1 cellular context compared by ENCODE assay signal in genomic region chr1:147611021-147611426, GRCh38.
TF ChIP-seq lines count a peak whose summit lies in the region.

No MANE protein-coding gene starts in this region.

TF ChIP-seq in HepG2, 621 proteins besides CTCF, POLR2A, EP300 and RAD21 (continued from another document):
- TF ChIP-seq ATF6 (CRISPR knock-in tag; conservative IDR thresholded peaks at IDR 0.05) (no peak), ZNF501 (CRISPR knock-in tag; IDR thresholded peaks at IDR 0.05) (no peak), CEBPG (CRISPR knock-in tag; IDR thresholded peaks at IDR 0.05) (no peak), ZFP41 (CRISPR knock-in tag; IDR thresholded peaks at IDR 0.05; ENCODE audit: borderline replicate concordance) (no peak), NCOR1 (IDR thresholded peaks at IDR 0.05; ENCODE audit: borderline replicate concordance, low read length) (no peak), SIX4 (CRISPR knock-in tag; IDR thresholded peaks at IDR 0.05) (no peak), DBP (CRISPR knock-in tag; IDR thresholded peaks at IDR 0.05; ENCODE audit: not compliant biosample characterization) (no peak), TFAP4 (IDR thresholded peaks at IDR 0.05; ENCODE audit: borderline replicate concordance, low read depth) (peak; percentile 31; the same call in 1 of the 2 replicates), HNF1B (CRISPR knock-in tag; IDR thresholded peaks at IDR 0.05) (no peak), ZNF703 (CRISPR knock-in tag; IDR thresholded peaks at IDR 0.05; ENCODE audit: borderline replicate concordance) (no peak), IRF1 (CRISPR knock-in tag; IDR thresholded peaks at IDR 0.05; ENCODE audit: low read depth) (no peak), HNRNPL (IDR thresholded peaks at IDR 0.05; ENCODE audit: low read depth, low read length) (no peak), SALL1 (CRISPR knock-in tag; IDR thresholded peaks at IDR 0.05) (no peak)
- TF ChIP-seq, protein P1, sequence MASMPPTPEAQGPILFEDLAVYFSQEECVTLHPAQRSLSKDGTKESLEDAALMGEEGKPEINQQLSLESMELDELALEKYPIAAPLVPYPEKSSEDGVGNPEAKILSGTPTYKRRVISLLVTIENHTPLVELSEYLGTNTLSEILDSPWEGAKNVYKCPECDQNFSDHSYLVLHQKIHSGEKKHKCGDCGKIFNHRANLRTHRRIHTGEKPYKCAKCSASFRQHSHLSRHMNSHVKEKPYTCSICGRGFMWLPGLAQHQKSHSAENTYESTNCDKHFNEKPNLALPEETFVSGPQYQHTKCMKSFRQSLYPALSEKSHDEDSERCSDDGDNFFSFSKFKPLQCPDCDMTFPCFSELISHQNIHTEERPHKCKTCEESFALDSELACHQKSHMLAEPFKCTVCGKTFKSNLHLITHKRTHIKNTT (CRISPR knock-in tag; IDR thresholded peaks at IDR 0.05), result no peak
- TF ChIP-seq, protein P2, sequence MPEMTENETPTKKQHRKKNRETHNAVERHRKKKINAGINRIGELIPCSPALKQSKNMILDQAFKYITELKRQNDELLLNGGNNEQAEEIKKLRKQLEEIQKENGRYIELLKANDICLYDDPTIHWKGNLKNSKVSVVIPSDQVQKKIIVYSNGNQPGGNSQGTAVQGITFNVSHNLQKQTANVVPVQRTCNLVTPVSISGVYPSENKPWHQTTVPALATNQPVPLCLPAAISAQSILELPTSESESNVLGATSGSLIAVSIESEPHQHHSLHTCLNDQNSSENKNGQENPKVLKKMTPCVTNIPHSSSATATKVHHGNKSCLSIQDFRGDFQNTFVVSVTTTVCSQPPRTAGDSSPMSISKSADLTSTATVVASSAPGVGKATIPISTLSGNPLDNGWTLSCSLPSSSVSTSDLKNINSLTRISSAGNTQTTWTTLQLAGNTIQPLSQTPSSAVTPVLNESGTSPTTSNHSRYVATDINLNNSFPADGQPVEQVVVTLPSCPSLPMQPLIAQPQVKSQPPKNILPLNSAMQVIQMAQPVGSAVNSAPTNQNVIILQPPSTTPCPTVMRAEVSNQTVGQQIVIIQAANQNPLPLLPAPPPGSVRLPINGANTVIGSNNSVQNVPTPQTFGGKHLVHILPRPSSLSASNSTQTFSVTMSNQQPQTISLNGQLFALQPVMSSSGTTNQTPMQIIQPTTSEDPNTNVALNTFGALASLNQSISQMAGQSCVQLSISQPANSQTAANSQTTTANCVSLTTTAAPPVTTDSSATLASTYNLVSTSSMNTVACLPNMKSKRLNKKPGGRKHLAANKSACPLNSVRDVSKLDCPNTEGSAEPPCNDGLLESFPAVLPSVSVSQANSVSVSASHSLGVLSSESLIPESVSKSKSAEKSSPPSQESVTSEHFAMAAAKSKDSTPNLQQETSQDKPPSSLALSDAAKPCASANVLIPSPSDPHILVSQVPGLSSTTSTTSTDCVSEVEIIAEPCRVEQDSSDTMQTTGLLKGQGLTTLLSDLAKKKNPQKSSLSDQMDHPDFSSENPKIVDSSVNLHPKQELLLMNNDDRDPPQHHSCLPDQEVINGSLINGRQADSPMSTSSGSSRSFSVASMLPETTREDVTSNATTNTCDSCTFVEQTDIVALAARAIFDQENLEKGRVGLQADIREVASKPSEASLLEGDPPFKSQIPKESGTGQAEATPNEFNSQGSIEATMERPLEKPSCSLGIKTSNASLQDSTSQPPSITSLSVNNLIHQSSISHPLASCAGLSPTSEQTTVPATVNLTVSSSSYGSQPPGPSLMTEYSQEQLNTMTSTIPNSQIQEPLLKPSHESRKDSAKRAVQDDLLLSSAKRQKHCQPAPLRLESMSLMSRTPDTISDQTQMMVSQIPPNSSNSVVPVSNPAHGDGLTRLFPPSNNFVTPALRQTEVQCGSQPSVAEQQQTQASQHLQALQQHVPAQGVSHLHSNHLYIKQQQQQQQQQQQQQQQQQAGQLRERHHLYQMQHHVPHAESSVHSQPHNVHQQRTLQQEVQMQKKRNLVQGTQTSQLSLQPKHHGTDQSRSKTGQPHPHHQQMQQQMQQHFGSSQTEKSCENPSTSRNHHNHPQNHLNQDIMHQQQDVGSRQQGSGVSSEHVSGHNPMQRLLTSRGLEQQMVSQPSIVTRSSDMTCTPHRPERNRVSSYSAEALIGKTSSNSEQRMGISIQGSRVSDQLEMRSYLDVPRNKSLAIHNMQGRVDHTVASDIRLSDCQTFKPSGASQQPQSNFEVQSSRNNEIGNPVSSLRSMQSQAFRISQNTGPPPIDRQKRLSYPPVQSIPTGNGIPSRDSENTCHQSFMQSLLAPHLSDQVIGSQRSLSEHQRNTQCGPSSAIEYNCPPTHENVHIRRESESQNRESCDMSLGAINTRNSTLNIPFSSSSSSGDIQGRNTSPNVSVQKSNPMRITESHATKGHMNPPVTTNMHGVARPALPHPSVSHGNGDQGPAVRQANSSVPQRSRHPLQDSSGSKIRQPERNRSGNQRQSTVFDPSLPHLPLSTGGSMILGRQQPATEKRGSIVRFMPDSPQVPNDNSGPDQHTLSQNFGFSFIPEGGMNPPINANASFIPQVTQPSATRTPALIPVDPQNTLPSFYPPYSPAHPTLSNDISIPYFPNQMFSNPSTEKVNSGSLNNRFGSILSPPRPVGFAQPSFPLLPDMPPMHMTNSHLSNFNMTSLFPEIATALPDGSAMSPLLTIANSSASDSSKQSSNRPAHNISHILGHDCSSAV (CRISPR knock-in tag; IDR thresholded peaks at IDR 0.05; ENCODE audit: borderline replicate concordance), result no peak
- TF ChIP-seq, protein P3, sequence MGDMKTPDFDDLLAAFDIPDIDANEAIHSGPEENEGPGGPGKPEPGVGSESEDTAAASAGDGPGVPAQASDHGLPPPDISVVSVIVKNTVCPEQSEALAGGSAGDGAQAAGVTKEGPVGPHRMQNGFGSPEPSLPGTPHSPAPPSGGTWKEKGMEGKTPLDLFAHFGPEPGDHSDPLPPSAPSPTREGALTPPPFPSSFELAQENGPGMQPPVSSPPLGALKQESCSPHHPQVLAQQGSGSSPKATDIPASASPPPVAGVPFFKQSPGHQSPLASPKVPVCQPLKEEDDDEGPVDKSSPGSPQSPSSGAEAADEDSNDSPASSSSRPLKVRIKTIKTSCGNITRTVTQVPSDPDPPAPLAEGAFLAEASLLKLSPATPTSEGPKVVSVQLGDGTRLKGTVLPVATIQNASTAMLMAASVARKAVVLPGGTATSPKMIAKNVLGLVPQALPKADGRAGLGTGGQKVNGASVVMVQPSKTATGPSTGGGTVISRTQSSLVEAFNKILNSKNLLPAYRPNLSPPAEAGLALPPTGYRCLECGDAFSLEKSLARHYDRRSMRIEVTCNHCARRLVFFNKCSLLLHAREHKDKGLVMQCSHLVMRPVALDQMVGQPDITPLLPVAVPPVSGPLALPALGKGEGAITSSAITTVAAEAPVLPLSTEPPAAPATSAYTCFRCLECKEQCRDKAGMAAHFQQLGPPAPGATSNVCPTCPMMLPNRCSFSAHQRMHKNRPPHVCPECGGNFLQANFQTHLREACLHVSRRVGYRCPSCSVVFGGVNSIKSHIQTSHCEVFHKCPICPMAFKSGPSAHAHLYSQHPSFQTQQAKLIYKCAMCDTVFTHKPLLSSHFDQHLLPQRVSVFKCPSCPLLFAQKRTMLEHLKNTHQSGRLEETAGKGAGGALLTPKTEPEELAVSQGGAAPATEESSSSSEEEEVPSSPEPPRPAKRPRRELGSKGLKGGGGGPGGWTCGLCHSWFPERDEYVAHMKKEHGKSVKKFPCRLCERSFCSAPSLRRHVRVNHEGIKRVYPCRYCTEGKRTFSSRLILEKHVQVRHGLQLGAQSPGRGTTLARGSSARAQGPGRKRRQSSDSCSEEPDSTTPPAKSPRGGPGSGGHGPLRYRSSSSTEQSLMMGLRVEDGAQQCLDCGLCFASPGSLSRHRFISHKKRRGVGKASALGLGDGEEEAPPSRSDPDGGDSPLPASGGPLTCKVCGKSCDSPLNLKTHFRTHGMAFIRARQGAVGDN (CRISPR knock-in tag; IDR thresholded peaks at IDR 0.05), result peak; percentile 21; the same call in 1 of the 2 replicates
- TF ChIP-seq, protein P4, sequence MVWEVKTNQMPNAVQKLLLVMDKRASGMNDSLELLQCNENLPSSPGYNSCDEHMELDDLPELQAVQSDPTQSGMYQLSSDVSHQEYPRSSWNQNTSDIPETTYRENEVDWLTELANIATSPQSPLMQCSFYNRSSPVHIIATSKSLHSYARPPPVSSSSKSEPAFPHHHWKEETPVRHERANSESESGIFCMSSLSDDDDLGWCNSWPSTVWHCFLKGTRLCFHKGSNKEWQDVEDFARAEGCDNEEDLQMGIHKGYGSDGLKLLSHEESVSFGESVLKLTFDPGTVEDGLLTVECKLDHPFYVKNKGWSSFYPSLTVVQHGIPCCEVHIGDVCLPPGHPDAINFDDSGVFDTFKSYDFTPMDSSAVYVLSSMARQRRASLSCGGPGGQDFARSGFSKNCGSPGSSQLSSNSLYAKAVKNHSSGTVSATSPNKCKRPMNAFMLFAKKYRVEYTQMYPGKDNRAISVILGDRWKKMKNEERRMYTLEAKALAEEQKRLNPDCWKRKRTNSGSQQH (CRISPR knock-in tag; IDR thresholded peaks at IDR 0.05; ENCODE audit: low read depth), result no peak
